Comparison of ENCODE assay signal across 1 cellular context in the genomic region with DNA sequence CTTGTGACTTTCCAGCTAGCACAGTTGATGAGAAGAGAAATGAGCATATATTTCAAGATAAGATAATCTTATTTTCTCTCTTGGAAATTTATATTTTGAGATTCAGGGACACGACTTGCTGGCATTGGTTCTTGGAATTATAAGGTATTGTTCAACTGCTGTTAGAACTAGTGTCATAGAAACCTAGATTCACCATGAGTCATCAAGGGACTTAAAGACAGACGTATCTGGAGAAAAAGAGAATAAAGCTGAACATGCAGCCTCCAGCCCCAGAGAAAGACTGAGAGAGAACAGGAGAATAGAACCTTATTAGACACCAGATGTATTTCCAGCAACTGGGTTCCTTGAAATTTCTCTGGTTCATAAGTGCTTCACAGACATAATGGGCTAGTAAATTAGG.
TF ChIP-seq lines count a peak whose summit lies in the region.

No MANE protein-coding gene starts in this region.

TF ChIP-seq in SK-N-SH treated with all-trans-retinoic acid at 6 μM for 48 hours, 23 proteins besides CTCF, POLR2A, EP300 and RAD21:
- TF ChIP-seq, protein P1, sequence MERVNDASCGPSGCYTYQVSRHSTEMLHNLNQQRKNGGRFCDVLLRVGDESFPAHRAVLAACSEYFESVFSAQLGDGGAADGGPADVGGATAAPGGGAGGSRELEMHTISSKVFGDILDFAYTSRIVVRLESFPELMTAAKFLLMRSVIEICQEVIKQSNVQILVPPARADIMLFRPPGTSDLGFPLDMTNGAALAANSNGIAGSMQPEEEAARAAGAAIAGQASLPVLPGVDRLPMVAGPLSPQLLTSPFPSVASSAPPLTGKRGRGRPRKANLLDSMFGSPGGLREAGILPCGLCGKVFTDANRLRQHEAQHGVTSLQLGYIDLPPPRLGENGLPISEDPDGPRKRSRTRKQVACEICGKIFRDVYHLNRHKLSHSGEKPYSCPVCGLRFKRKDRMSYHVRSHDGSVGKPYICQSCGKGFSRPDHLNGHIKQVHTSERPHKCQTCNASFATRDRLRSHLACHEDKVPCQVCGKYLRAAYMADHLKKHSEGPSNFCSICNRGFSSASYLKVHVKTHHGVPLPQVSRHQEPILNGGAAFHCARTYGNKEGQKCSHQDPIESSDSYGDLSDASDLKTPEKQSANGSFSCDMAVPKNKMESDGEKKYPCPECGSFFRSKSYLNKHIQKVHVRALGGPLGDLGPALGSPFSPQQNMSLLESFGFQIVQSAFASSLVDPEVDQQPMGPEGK (CRISPR knock-in tag; IDR thresholded peaks at IDR 0.05; ENCODE audit: borderline replicate concordance), result no peak
- TF ChIP-seq, protein P2, sequence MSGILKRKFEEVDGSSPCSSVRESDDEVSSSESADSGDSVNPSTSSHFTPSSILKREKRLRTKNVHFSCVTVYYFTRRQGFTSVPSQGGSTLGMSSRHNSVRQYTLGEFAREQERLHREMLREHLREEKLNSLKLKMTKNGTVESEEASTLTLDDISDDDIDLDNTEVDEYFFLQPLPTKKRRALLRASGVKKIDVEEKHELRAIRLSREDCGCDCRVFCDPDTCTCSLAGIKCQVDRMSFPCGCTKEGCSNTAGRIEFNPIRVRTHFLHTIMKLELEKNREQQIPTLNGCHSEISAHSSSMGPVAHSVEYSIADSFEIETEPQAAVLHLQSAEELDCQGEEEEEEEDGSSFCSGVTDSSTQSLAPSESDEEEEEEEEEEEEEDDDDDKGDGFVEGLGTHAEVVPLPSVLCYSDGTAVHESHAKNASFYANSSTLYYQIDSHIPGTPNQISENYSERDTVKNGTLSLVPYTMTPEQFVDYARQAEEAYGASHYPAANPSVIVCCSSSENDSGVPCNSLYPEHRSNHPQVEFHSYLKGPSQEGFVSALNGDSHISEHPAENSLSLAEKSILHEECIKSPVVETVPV (CRISPR knock-in tag; IDR thresholded peaks at IDR 0.05), result no peak
- TF ChIP-seq SNAI2 (CRISPR knock-in tag; IDR thresholded peaks at IDR 0.05) (no peak), ZFP30 (CRISPR knock-in tag; IDR thresholded peaks at IDR 0.05) (no peak), ARNTL (CRISPR knock-in tag; IDR thresholded peaks at IDR 0.05; ENCODE audit: borderline replicate concordance, low read depth) (no peak), CSDC2 (CRISPR knock-in tag; IDR thresholded peaks at IDR 0.05) (no peak)
TF ChIP-seq in SK-N-SH treated with all-trans-retinoic acid at 6 μM for 48 hours: peak in this region for 0.
